Comparison of ENCODE assay signal across 30 cellular contexts in genomic region chr9:70798018-70798417, GRCh38.
"Had no signal": no experiment of that assay in that cellular context is flagged by ENCODE, and none has a peak within 500 bp of the region (broad histone marks: within the 10 kb centered on the region; RNA-seq: fewer than 3 reads in every experiment).

No MANE protein-coding gene starts in this region.

- H3K27ac ChIP-seq: adrenal gland, ascending aorta, body of pancreas, brain microvascular endothelial cell, breast epithelium, cardiac muscle cell had no signal

- DNase-seq: activated effector memory CD4-positive, alpha-beta T cell treated with anti-CD3 and anti-CD28 coated beads, Interleukin-2, amount 50 U/mL, for 16 hours; activated effector memory CD4-positive, alpha-beta T cell treated with Interleukin-2 at 50 U/mL for 16 hours; activated gamma-delta T cell; activated gamma-delta T cell treated with Interleukin-2 at 50 U/mL for 16 hours; activated naive CD4-positive, alpha-beta T cell; activated naive CD4-positive, alpha-beta T cell treated with anti-CD3 and anti-CD28 coated beads for 36 hours; activated naive CD4-positive, alpha-beta T cell treated with anti-CD3 and anti-CD28 coated beads, Interleukin-2, amount 10 ng/mL, durations not matched to agents 7 days and 5 days; activated naive CD4-positive, alpha-beta T cell treated with anti-CD3 and anti-CD28 coated beads, Interleukin-2, amount 50 U/mL, for 16 hours; activated naive CD4-positive, alpha-beta T cell treated with Interleukin-2 at 50 U/mL for 16 hours; activated naive CD8-positive, alpha-beta T cell treated with anti-CD3 and anti-CD28 coated beads for 36 hours; activated naive CD8-positive, alpha-beta T cell treated with anti-CD3 and anti-CD28 coated beads, Interleukin-2, amount 10 ng/mL, durations not matched to agents 7 days and 5 days; activated naive CD8-positive, alpha-beta T cell treated with anti-CD3 and anti-CD28 coated beads, Interleukin-2, amount 50 U/mL, for 24 hours; activated T-cell treated with anti-CD3 and anti-CD28 coated beads, Interleukin-2, amount 50 U/mL, for 1 hour; activated T-cell treated with anti-CD3 and anti-CD28 coated beads, Interleukin-2, amount 50 U/mL, for 24 hours; activated T-cell treated with anti-CD3 and anti-CD28 coated beads, Interleukin-2, amount 50 U/mL, for 4 hours; activated T-cell treated with anti-CD3 and anti-CD28 coated beads, Interleukin-2, amount 50 U/mL, for 48 hours; activated T-cell treated with anti-CD3 and anti-CD28 coated beads, Interleukin-2, amount 50 U/mL, for 72 hours; adrenal gland; amniotic stem cell; amygdala; anterior cingulate cortex; aorta; body of pancreas; brain microvascular endothelial cell; caudate nucleus; central memory CD4-positive, alpha-beta T cell; cerebellar nuclear complex had no signal

- H3K36me3 ChIP-seq: adrenal gland, ascending aorta, brain microvascular endothelial cell, breast epithelium, cardiac muscle cell had no signal

- H3K27me3 ChIP-seq: adrenal gland, ascending aorta, body of pancreas, brain microvascular endothelial cell, breast epithelium, cardiac muscle cell had no signal

- H3K4me3 ChIP-seq: adrenal gland, ascending aorta, body of pancreas, breast epithelium, cardiac muscle cell had no signal

- H3K4me1 ChIP-seq: adrenal gland, ascending aorta, body of pancreas, breast epithelium had no signal

- H3K9me3 ChIP-seq: adrenal gland, ascending aorta, body of pancreas, breast epithelium had no signal
